12 cellular contexts compared by ENCODE assay signal in the genomic region with DNA sequence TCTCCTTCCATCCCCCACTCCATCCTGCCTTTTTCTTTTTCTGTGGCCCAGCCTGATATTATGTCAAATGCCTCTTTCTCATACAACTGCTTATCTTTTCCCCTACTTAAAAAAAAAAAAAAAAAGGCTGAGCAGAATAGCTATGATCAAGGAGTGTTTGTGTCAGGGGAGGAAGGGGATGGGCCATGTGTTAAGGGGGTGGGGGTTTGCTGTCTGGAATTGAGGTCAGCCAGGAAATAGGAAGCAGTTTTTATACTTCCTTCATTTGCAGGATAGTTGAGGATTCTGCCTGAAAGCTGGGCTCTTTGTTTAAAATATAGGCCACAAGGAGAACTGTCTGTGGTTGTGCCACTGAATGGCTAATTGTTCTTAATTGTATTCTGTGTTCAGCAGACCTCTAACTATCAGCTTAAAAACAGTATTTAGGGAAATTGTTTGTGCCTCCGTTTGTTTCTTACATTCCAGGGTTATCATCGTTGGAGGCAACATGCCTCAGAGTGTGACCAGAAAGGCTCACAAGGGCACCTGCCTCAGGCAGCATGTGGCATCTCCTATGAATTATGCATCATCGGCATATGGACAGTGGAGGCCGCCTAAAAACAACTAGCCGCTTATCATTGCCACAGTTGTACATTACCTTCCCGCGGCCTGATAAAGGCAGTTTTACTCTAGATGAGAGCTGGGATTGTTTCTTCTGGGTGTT.
A peak's percentile ranks its signal among the peaks of the same experiment; 100 is the strongest.
DNase-seq lines count a peak whose midpoint lies in the region; ATAC-seq, FAIRE-seq and TF ChIP-seq lines count a peak whose summit lies in the region.
"Had no signal": no experiment of that assay in that cellular context is flagged by ENCODE, and none has a peak within 500 bp of the region (broad histone marks: within the 10 kb centered on the region; RNA-seq: fewer than 3 reads in every experiment).

No MANE protein-coding gene starts in this region.

- H3K4me3 ChIP-seq in astrocyte (ENCODE audit: insufficient read depth, low read depth, low read length) (no peak overlapping the region), mesenchymal stem cell (ENCODE audit: insufficient read depth in 1 of 2, low read depth in 1 of 2, low read length in 2 of 2) (no peak overlapping the region)

- peaks cover 36% of the 10 kb centered on the region for H3K79me2 ChIP-seq in astrocyte (ENCODE audit: insufficient read depth, low read length)

- H3K9ac ChIP-seq in astrocyte (ENCODE audit: low read length) (peak overlapping the region; percentile 24), mesenchymal stem cell (ENCODE audit: low read length) (no peak overlapping the region)

- peak overlapping the region; percentile 82 for H4K8ac ChIP-seq in mesenchymal stem cell (ENCODE audit: low read length)

- H3K23ac ChIP-seq in mesenchymal stem cell (ENCODE audit: low read length in 2 of 2) = no peak overlapping the region

- H2AFZ ChIP-seq in astrocyte (ENCODE audit: low read depth, low read length) (no peak overlapping the region), mesenchymal stem cell (ENCODE audit: low read depth, low read length) (no peak overlapping the region)

- peak overlapping the region; percentile 2 for H3K27ac Mint-ChIP-seq in astrocyte (ENCODE audit: unreplicated experiment)
- H3K27ac Mint-ChIP-seq: CD4-positive, alpha-beta T cell had no signal

- 81% methylated on average over 7 of the region's 7 CpGs for WGBS in mesenchymal stem cell

- no peak overlapping the region for H2BK5ac ChIP-seq in mesenchymal stem cell (ENCODE audit: low read depth, low read length, poor library complexity, severe bottlenecking)

- H3K14ac ChIP-seq in mesenchymal stem cell (ENCODE audit: low read length in 2 of 2) = peak overlapping the region; percentile 39 to 63

- DNase-seq in CD1c-positive myeloid dendritic cell (ENCODE audit: extremely low spot score) = peak; percentile 18
- peak; percentile 74 for DNase-seq in NCI-H146 (lab: John Stamatoyannopoulos, UW)
- DNase-seq in astrocyte (ENCODE audit: low read depth) = no peak
- no peak for DNase-seq in mesenchymal stem cell
- DNase-seq in activated CD4-positive, alpha-beta T cell treated with anti-CD3 and anti-CD28 coated beads, Interleukin-2, amount 50 U/mL, for 1 hour = no peak
- DNase-seq in NCI-H1436 treated with DMSO at 0.1 percent for 48 hours (lab: John Stamatoyannopoulos, UW) = no peak
- DNase-seq in RPMI8226 = no peak
- DNase-seq: activated naive CD4-positive, alpha-beta T cell treated with anti-CD3 and anti-CD28 coated beads, Interleukin-2, amount 50 U/mL, for 16 hours; CD4-positive, alpha-beta T cell; effector CD4-positive, alpha-beta T cell; stimulated activated CD4-positive, alpha-beta T cell treated with anti-CD3 and anti-CD28 coated beads, Interleukin-12 subunit alpha, Interleukin-12 subunit beta, amount 100 ng/mL, for 4 hours had no signal

- no peak overlapping the region for H3K4me3 Mint-ChIP-seq in astrocyte (ENCODE audit: unreplicated experiment)
- H3K4me3 Mint-ChIP-seq: CD4-positive, alpha-beta T cell had no signal

- H2BK120ac ChIP-seq in mesenchymal stem cell (ENCODE audit: low read depth, low read length) = no peak overlapping the region

- H4K91ac ChIP-seq in mesenchymal stem cell (ENCODE audit: low read length) = no peak overlapping the region

- H3K18ac ChIP-seq in mesenchymal stem cell (ENCODE audit: low read depth in 1 of 2, low read length in 2 of 2) = peak overlapping the region; percentile 54 to 60

- H2BK15ac ChIP-seq in mesenchymal stem cell (ENCODE audit: low read depth, poor library complexity, severe bottlenecking) = no peak overlapping the region

- no peaks in the 10 kb centered on the region for H3K27me3 Mint-ChIP-seq in astrocyte (ENCODE audit: low read depth, unreplicated experiment)
- H3K27me3 Mint-ChIP-seq: CD4-positive, alpha-beta T cell had no signal

- H2BK12ac ChIP-seq in mesenchymal stem cell (ENCODE audit: low read length in 2 of 2) = peak overlapping the region in 1 of 2 experiments; percentile 84

- H3K4me2 ChIP-seq in astrocyte (ENCODE audit: low read length) (no peak overlapping the region), mesenchymal stem cell (ENCODE audit: low read length, poor library complexity, severe bottlenecking) (no peak overlapping the region)

- H3K36me3 ChIP-seq in astrocyte (ENCODE audit: insufficient read depth, low read length) (no peaks in the 10 kb centered on the region), mesenchymal stem cell (ENCODE audit: control insufficient read depth in 1 of 2, insufficient read depth in 2 of 2, low read depth in 1 of 2, low read length in 2 of 2) (peaks cover 13 to 59% of the 10 kb centered on the region in 2 experiments)

- no peaks in the 10 kb centered on the region for H3K9me3 Mint-ChIP-seq in astrocyte (ENCODE audit: unreplicated experiment)
- H3K9me3 Mint-ChIP-seq: CD4-positive, alpha-beta T cell had no signal

- no peak overlapping the region for H2AK5ac ChIP-seq in mesenchymal stem cell (ENCODE audit: low read length, severe bottlenecking)

- no peak for TF ChIP-seq CTCF in astrocyte (IDR thresholded peaks at IDR 0.05; ENCODE audit: insufficient read depth, low read depth, low read length)

- no peak for FAIRE-seq in astrocyte (lab: Jason Lieb, UNC)

- H4K20me1 ChIP-seq in astrocyte (ENCODE audit: insufficient read depth, low read length) = peaks cover 11% of the 10 kb centered on the region

- ATAC-seq in HG02678 (IDR thresholded peaks at IDR 0.05; ENCODE audit: unreplicated experiment) = no peak

- H3K79me1 ChIP-seq in mesenchymal stem cell (replicated peaks; ENCODE audit: low read length, poor library complexity, severe bottlenecking) = peaks cover 35% of the 10 kb centered on the region

- H3K9me3 ChIP-seq in astrocyte (ENCODE audit: insufficient read depth, low read depth, low read length) (no peaks in the 10 kb centered on the region), mesenchymal stem cell (ENCODE audit: control insufficient read depth, low read length) (no peaks in the 10 kb centered on the region)

- H3K27ac ChIP-seq in astrocyte (ENCODE audit: low read depth, low read length) (no peak overlapping the region), mesenchymal stem cell (ENCODE audit: low read length, poor library complexity, severe bottlenecking) (no peak overlapping the region)

- H3K4me1 ChIP-seq in astrocyte (ENCODE audit: insufficient read depth, low read length) (no peaks in the 10 kb centered on the region), mesenchymal stem cell (ENCODE audit: control insufficient read depth, insufficient read depth, low read depth, low read length) (peaks cover 5% of the 10 kb centered on the region)

- peaks cover 5% of the 10 kb centered on the region for H3K36me3 Mint-ChIP-seq in astrocyte (ENCODE audit: low read depth, unreplicated experiment)

- H3K4ac ChIP-seq in mesenchymal stem cell (ENCODE audit: low read depth in 1 of 2, low read length in 2 of 2) = peak overlapping the region in 1 of 2 experiments; percentile 42

- H3K4me1 Mint-ChIP-seq in astrocyte (ENCODE audit: low read depth, unreplicated experiment) = peaks cover 22% of the 10 kb centered on the region

- H3K27me3 ChIP-seq in astrocyte (ENCODE audit: insufficient read depth, low read length) = no peaks in the 10 kb centered on the region
- no peaks in the 10 kb centered on the region for H3K27me3 ChIP-seq in mesenchymal stem cell (ENCODE audit: control insufficient read depth in 1 of 2, insufficient read depth in 1 of 2, low read length in 2 of 2)

Comparison
In these comparisons a context has a peak if more than half of its experiments do, and no peak if none do; other contexts are left out.
1. DNase-seq: peak in CD1c-positive myeloid dendritic cell (single experiment) and NCI-H146 (single experiment); none in astrocyte (single experiment), mesenchymal stem cell (single experiment), activated CD4-positive, alpha-beta T cell treated with anti-CD3 and anti-CD28 coated beads, Interleukin-2, amount 50 U/mL, for 1 hour (single experiment), NCI-H1436 treated with DMSO at 0.1 percent for 48 hours (single experiment) and RPMI8226 (single experiment).